In genomic region chr10:22022257-22023051, GRCh38 we compare ENCODE assay signal across 1 cellular context.
TF ChIP-seq lines count a peak whose summit lies in the region.

No MANE protein-coding gene starts in this region.

TF ChIP-seq in WTC11, 78 proteins besides CTCF, POLR2A, EP300 and RAD21 (continued from another document):
- no peak for TF ChIP-seq E2F5 (CRISPR knock-in tag; IDR thresholded peaks at IDR 0.05)
